1 cellular context compared by ENCODE assay signal in genomic region chr1:109989656-109990653, GRCh38.
TF ChIP-seq lines count a peak whose summit lies in the region.

No MANE protein-coding gene starts in this region.

TF ChIP-seq in HEK293, 187 proteins besides CTCF, POLR2A, EP300 and RAD21 (continued from another document):
- TF ChIP-seq ZNF214 (tag by site-specific recombination; IDR thresholded peaks at IDR 0.05; ENCODE audit: borderline replicate concordance): no peak
